Comparison of ENCODE assay signal across 26 cellular contexts in genomic region chrX:937391-937790, GRCh38.
"Had no signal": no experiment of that assay in that cellular context is flagged by ENCODE, and none has a peak within 500 bp of the region (broad histone marks: within the 10 kb centered on the region; RNA-seq: fewer than 3 reads in every experiment).

No MANE protein-coding gene starts in this region.

- H3K4me3 ChIP-seq: ascending aorta, body of pancreas, SJCRH30 had no signal

- H3K27ac ChIP-seq: ascending aorta, body of pancreas, RWPE1, SJCRH30 had no signal

- H3K4me3 Mint-ChIP-seq: activated CD8-positive, alpha-beta T cell treated with anti-CD3 and anti-CD28 coated beads for 36 hours; activated naive CD4-positive, alpha-beta T cell treated with anti-CD3 and anti-CD28 coated beads, Interleukin-2, amount 50 U/mL, for 24 hours; activated T-cell treated with anti-CD3 and anti-CD28 coated beads, Interleukin-2, amount 50 U/mL, for 24 hours; activated T-helper 1 cell treated with anti-CD3 and anti-CD28 coated beads, Interleukin-12 subunit alpha, Interleukin-12 subunit beta, Interleukin-2, Interleukin-4 antibody, amounts not matched to agents 30 ng/mL and 10 ng/mL and 1 ng/mL, durations not matched to agents 14 hours and 24 hours and 36 hours had no signal

- H3K4me1 Mint-ChIP-seq: activated naive CD4-positive, alpha-beta T cell treated with anti-CD3 and anti-CD28 coated beads, Interleukin-2, amount 50 U/mL, for 24 hours had no signal

- H3K9me3 Mint-ChIP-seq: activated CD8-positive, alpha-beta T cell treated with anti-CD3 and anti-CD28 coated beads for 36 hours; activated naive CD4-positive, alpha-beta T cell treated with anti-CD3 and anti-CD28 coated beads, Interleukin-2, amount 50 U/mL, for 24 hours; activated T-cell treated with anti-CD3 and anti-CD28 coated beads, Interleukin-2, amount 50 U/mL, for 24 hours; activated T-helper 1 cell treated with anti-CD3 and anti-CD28 coated beads, Interleukin-12 subunit alpha, Interleukin-12 subunit beta, Interleukin-2, Interleukin-4 antibody, amounts not matched to agents 30 ng/mL and 10 ng/mL and 1 ng/mL, durations not matched to agents 14 hours and 24 hours and 36 hours had no signal

- H3K4me1 ChIP-seq: ascending aorta, body of pancreas, SJCRH30 had no signal

- H3K9me3 ChIP-seq: ascending aorta, body of pancreas, SJCRH30, SK-N-SH had no signal

- H3K27me3 ChIP-seq: ascending aorta had no signal

- H3K27ac Mint-ChIP-seq: activated CD8-positive, alpha-beta T cell treated with anti-CD3 and anti-CD28 coated beads for 36 hours; activated naive CD4-positive, alpha-beta T cell treated with anti-CD3 and anti-CD28 coated beads, Interleukin-2, amount 50 U/mL, for 24 hours; activated T-cell treated with anti-CD3 and anti-CD28 coated beads, Interleukin-2, amount 50 U/mL, for 24 hours; activated T-helper 1 cell treated with anti-CD3 and anti-CD28 coated beads, Interleukin-12 subunit alpha, Interleukin-12 subunit beta, Interleukin-2, Interleukin-4 antibody, amounts not matched to agents 30 ng/mL and 10 ng/mL and 1 ng/mL, durations not matched to agents 14 hours and 24 hours and 36 hours had no signal

- H3K4me2 ChIP-seq: SK-N-SH had no signal

- H3K36me3 ChIP-seq: ascending aorta, SJCRH30 had no signal

- H3K27me3 Mint-ChIP-seq: activated CD8-positive, alpha-beta T cell treated with anti-CD3 and anti-CD28 coated beads for 36 hours had no signal

- ATAC-seq: activated CD4-positive, CD25-positive, alpha-beta regulatory T cell treated with anti-CD3 and anti-CD28 coated beads, Interleukin-2, amount 50 U/mL, for 24 hours; activated CD8-positive, alpha-beta T cell treated with anti-CD3 and anti-CD28 coated beads for 36 hours; body of pancreas; Panc1 had no signal

- DNase-seq: activated CD4-positive, alpha-beta T cell treated with anti-CD3 and anti-CD28 coated beads for 4 hours; activated CD8-positive, alpha-beta T cell treated with anti-CD3 and anti-CD28 coated beads for 36 hours; activated effector memory CD4-positive, alpha-beta T cell treated with Interleukin-2 at 50 U/mL for 16 hours; activated naive CD4-positive, alpha-beta T cell; activated T-cell treated with anti-CD3 and anti-CD28 coated beads, Interleukin-2, amount 50 U/mL, for 24 hours; body of pancreas; central memory CD4-positive, alpha-beta T cell; Kasumi-1; KBM-7; NCI-H1092; NCI-H1417; NCI-H2029; NCI-H345; NCI-H510A; NCI-H526 treated with DMSO at 0.1 percent for 48 hours; NCI-H82; Right ventricle myocardium superior; SJCRH30; SK-N-SH; SW 1271 had no signal
